Comparison of ENCODE assay signal across 1 cellular context in genomic region chr2:95346236-95346737, GRCh38.
TF ChIP-seq lines count a peak whose summit lies in the region.

No MANE protein-coding gene starts in this region.

TF ChIP-seq in WTC11, 78 proteins besides CTCF, POLR2A, EP300 and RAD21 (continued from another document):
- no peak for TF ChIP-seq AR (CRISPR knock-in tag; IDR thresholded peaks at IDR 0.05)
- TF ChIP-seq OVOL2 (CRISPR knock-in tag; IDR thresholded peaks at IDR 0.05; ENCODE audit: borderline replicate concordance): no peak
- TF ChIP-seq SP1 (CRISPR knock-in tag; conservative IDR thresholded peaks at IDR 0.05): no peak
- no peak for TF ChIP-seq TCF7 (CRISPR knock-in tag; IDR thresholded peaks at IDR 0.05; ENCODE audit: low read depth)
- TF ChIP-seq JUN (CRISPR knock-in tag; IDR thresholded peaks at IDR 0.05): no peak
- no peak for TF ChIP-seq TEAD1 (CRISPR knock-in tag; IDR thresholded peaks at IDR 0.05)
- TF ChIP-seq ZNF232 (CRISPR knock-in tag; IDR thresholded peaks at IDR 0.05): no peak
- no peak for TF ChIP-seq CDX4 (CRISPR knock-in tag; IDR thresholded peaks at IDR 0.05; ENCODE audit: borderline replicate concordance)
TF ChIP-seq in WTC11: peak in this region for 0.
